Comparison of ENCODE assay signal across 18 cellular contexts in the genomic region with DNA sequence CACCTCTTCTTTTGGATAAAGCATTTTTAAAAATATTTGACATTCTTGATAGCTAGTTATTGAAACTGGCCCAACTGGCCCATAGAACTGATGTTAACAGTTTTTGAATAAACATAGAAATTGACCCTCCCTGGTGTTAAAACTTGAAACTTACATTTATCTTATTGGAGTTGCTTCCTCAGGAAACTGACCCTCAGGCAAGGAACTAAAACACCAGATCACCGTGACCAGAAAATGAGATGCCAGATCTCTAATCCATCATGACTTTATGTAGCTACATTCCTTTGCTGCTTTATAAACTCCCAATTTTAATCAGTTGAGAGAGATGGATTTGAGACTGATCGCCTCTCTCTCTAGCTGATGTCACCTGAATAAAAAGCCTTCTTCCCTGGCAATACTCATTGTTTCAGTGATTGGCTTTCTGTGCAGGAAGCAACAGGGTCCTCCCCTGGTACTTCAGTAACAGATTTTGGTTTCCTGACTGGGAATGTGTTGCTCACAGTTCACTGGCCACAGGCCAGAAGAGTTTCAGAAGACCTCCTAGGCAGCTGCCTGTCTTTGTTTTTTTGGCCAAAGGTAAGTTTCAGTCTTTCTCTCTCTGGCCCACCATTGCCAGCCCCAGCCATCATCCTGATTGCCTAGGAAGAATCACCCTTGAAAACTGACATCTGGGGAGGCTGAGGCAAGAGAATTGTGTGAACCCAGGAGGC.
DNase-seq lines count a peak whose midpoint lies in the region; ATAC-seq lines count a peak whose summit lies in the region.
"Had no signal": no experiment of that assay in that cellular context is flagged by ENCODE, and none has a peak within 500 bp of the region (broad histone marks: within the 10 kb centered on the region; RNA-seq: fewer than 3 reads in every experiment).

No MANE protein-coding gene starts in this region.

- DNase-seq in renal cortical epithelial cell (ENCODE audit: low read depth) (peak; percentile 9), NCI-H526 treated with DMSO at 0.1 percent for 48 hours (lab: John Stamatoyannopoulos, UW) (no peak), A172 (ENCODE audit: low spot score) (no peak), mucosa of gallbladder (ENCODE audit: low spot score) (no peak)
- DNase-seq: activated CD4-positive, alpha-beta T cell treated with anti-CD3 and anti-CD28 coated beads for 48 hours; activated CD8-positive, alpha-beta memory T cell treated with anti-CD3 and anti-CD28 coated beads, Interleukin-2, amount 50 U/mL, for 4 hours; activated gamma-delta T cell; amygdala; Calu3; effector memory CD4-positive, alpha-beta T cell; NCI-H1105 treated with DMSO at 0.1 percent for 48 hours; nephron progenitor cell; stimulated activated CD4-positive, alpha-beta T cell treated with anti-CD3 and anti-CD28 coated beads, Interleukin-12 subunit alpha, Interleukin-12 subunit beta, amount 100 ng/mL, for 4 hours; thyroid gland had no signal

- peak; percentile 46 for ATAC-seq in GM19035 (IDR thresholded peaks at IDR 0.05; ENCODE audit: unreplicated experiment)
- peak; percentile 61 for ATAC-seq in GM21737 (IDR thresholded peaks at IDR 0.05; ENCODE audit: unreplicated experiment)
- ATAC-seq in HG03196 (IDR thresholded peaks at IDR 0.05; ENCODE audit: unreplicated experiment), result peak; percentile 74
- ATAC-seq: HCT116 had no signal
